ENCODE assay signal across 8 cellular contexts in the genomic region with DNA sequence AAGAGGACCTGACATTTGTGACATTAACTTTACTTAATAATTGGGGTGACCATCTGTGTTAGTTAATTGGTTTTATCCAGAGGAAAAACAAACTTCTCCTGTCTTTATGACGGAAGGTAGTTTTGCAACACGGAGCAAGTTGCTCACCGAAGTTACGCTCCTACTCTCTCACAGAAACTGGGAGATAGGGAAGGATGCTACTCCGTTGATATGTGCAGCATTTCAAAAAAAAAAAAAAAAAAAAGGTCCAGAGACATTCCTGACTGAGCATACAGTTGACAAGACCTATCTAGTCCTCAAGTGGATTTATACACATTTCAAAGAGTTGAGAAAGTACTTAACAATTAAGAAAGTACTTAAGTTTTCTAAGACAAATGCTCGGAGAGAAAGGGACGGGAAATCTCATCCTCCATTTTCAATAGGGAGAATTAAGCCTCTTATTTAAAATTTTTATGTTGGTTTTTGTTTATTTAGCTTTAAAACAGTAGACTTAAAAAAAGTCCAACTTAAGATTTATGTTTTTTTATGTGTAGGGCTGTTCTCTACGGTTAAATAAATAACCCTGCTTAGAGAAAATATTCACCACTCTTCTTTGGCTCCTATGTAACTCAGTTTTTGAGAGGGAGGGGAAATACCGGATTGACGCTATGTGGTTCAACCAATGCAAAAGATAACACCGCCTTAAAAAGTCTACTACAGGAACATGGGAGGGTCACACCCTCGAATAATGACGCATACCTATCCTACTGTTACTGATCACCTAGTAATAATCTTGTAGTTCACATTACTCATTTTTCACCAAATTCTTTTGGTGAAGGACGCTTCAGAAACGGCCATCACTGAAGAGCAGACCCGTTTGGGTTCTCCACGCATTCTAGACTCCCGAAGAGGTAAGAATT. TPM values are rescaled to one million over a fixed set of nuclear protein-coding genes. Genes with fewer than 3 reads are reported as not detected.
DNase-seq lines count a peak whose midpoint lies in the region; ATAC-seq and TF ChIP-seq lines count a peak whose summit lies in the region.

Gene FER, plus strand, starts transcription at position 787 of the 899 bp plus-strand sequence. CDS start 50,286 bp downstream, outside the sequence.

- peaks cover 2 to 8% of the 10 kb centered on the region in 2 donors for H3K27me3 Mint-ChIP-seq in CD8-positive, alpha-beta memory T cell
- H3K27me3 Mint-ChIP-seq in WTC11 (ENCODE audit: low read depth), result no peaks in the 10 kb centered on the region
- H3K27me3 Mint-ChIP-seq in stimulated activated naive B cell treated with anti-CD40 and anti-IgM and Interleukin-4, amounts not matched to agents 10 μg/mL and 1 μg/mL and 100 μg/mL, for 72 hours, result no peaks in the 10 kb centered on the region

- H3K4me1 Mint-ChIP-seq in CD8-positive, alpha-beta memory T cell, result peaks cover 10 to 18% (median 14%) of the 10 kb centered on the region in 3 donors
- H3K4me1 Mint-ChIP-seq in WTC11, result peaks cover 33% of the 10 kb centered on the region
- H3K4me1 Mint-ChIP-seq in stimulated activated naive B cell treated with anti-CD40 and anti-IgM and Interleukin-4, amounts not matched to agents 10 μg/mL and 1 μg/mL and 100 μg/mL, for 72 hours, result peaks cover 5 to 16% of the 10 kb centered on the region in 2 donors

- intact Hi-C loops in dorsolateral prefrontal cortex (cut with DNase I) (loop anchor here (1.0 to 2.0 kb wide), 3 partner anchors 19 to 66 kb away; no protein-coding TSS in a partner anchor), lower lobe of right lung (cut with DNase I) (no loop called here)

- no peaks in the 10 kb centered on the region for H3K9me3 Mint-ChIP-seq in CD8-positive, alpha-beta memory T cell
- peaks cover 3% of the 10 kb centered on the region for H3K9me3 Mint-ChIP-seq in WTC11
- no peaks in the 10 kb centered on the region for H3K9me3 Mint-ChIP-seq in stimulated activated naive B cell treated with anti-CD40 and anti-IgM and Interleukin-4, amounts not matched to agents 10 μg/mL and 1 μg/mL and 100 μg/mL, for 72 hours

- H3K36me3 Mint-ChIP-seq in CD8-positive, alpha-beta memory T cell, result peaks cover 0 to 7% (median 0%) of the 10 kb centered on the region in 3 donors
- H3K36me3 Mint-ChIP-seq in WTC11, result peaks cover 5% of the 10 kb centered on the region
- H3K36me3 Mint-ChIP-seq in stimulated activated naive B cell treated with anti-CD40 and anti-IgM and Interleukin-4, amounts not matched to agents 10 μg/mL and 1 μg/mL and 100 μg/mL, for 72 hours, result peaks cover 0 to 1% of the 10 kb centered on the region in 2 donors

- DNase-seq in CD8-positive, alpha-beta memory T cell, result peak in 4 of 5 donors; percentile 15 to 75 (median 64)
- DNase-seq in HUDEP-2 (lab: John Stamatoyannopoulos, UW; ENCODE audit: unreplicated experiment in 76 of 76), result peak in 49 of 76 experiments; percentile 7 to 82 (median 52)
- no peak for DNase-seq in WTC11 (ENCODE audit: low spot score)
- no peak for DNase-seq in dorsolateral prefrontal cortex
- DNase-seq in lower lobe of right lung, result no peak
- no peak for DNase-seq in stimulated activated naive B cell treated with anti-CD40 and anti-IgM and Interleukin-4, amounts not matched to agents 10 μg/mL and 1 μg/mL and 100 μg/mL, for 72 hours
- no peak for DNase-seq in hippocampal formation (lab: John Stamatoyannopoulos, UW)

- POLR2A ChIA-PET in CD8-positive, alpha-beta memory T cell (lab: Charles Lee), result interaction anchor here (1.9 kb wide), 1 partner anchor 20 kb away, joined by 5 read pairs; no protein-coding TSS in a partner anchor
- POLR2A ChIA-PET in WTC11 (lab: Charles Lee), result interaction anchor here (0.5 to 2.9 kb wide), 11 partner anchors 15 to 942 kb away, joined by 3 to 54 read pairs (median 5); partner anchors contain the start of genes FBXL17, MAN2A1 and PJA2

- H3K9me3 ChIP-seq in CD8-positive, alpha-beta memory T cell (ENCODE audit: low read length), result no peaks in the 10 kb centered on the region
- H3K9me3 ChIP-seq in lower lobe of right lung, result no peaks in the 10 kb centered on the region

- H3K36me3 ChIP-seq in CD8-positive, alpha-beta memory T cell (ENCODE audit: insufficient read depth, low read length), result no peaks in the 10 kb centered on the region
- no peaks in the 10 kb centered on the region for H3K36me3 ChIP-seq in lower lobe of right lung

- CTCF ChIA-PET in CD8-positive, alpha-beta memory T cell (lab: Charles Lee), result interaction anchor here (1.8 kb wide), 1 partner anchor 19 kb away, joined by 7 read pairs; no protein-coding TSS in a partner anchor
- CTCF ChIA-PET in WTC11 (lab: Charles Lee), result interaction anchor here (0.8 to 1.0 kb wide), 2 partner anchors 10 to 60 kb away, joined by 3 read pairs; no protein-coding TSS in a partner anchor

- peak within 1 kb of the TSS; percentile 90 to 98 (median 94) for H3K27ac Mint-ChIP-seq in CD8-positive, alpha-beta memory T cell
- peak within 1 kb of the TSS; percentile 94 for H3K27ac Mint-ChIP-seq in WTC11
- H3K27ac Mint-ChIP-seq in stimulated activated naive B cell treated with anti-CD40 and anti-IgM and Interleukin-4, amounts not matched to agents 10 μg/mL and 1 μg/mL and 100 μg/mL, for 72 hours, result peak within 1 kb of the TSS; percentile 99

- TF ChIP-seq CTCF in WTC11 (IDR thresholded peaks at IDR 0.05) (no peak), dorsolateral prefrontal cortex (IDR thresholded peaks at IDR 0.05 in 54 of 56, conservative IDR thresholded peaks at IDR 0.05 in 2 of 56; ENCODE audit: low read depth in 1 of 56, partially characterized antibody in 56 of 56) (no peak), lower lobe of right lung (IDR thresholded peaks at IDR 0.05) (no peak)

- peak within 1 kb of the TSS; percentile 88 for H3K27ac ChIP-seq in CD8-positive, alpha-beta memory T cell (ENCODE audit: low read depth, low read length)
- peak within 1 kb of the TSS; percentile 63 to 99 (median 95) for H3K27ac ChIP-seq in dorsolateral prefrontal cortex
- H3K27ac ChIP-seq in lower lobe of right lung, result peak within 1 kb of the TSS; percentile 98

- no peaks in the 10 kb centered on the region for H3K27me3 ChIP-seq in CD8-positive, alpha-beta memory T cell (ENCODE audit: insufficient read depth, low read length, poor library complexity, severe bottlenecking)
- H3K27me3 ChIP-seq in dorsolateral prefrontal cortex (no peaks in the 10 kb centered on the region), lower lobe of right lung (ENCODE audit: low read depth) (no peaks in the 10 kb centered on the region)

- ATAC-seq in GM21447 (IDR thresholded peaks at IDR 0.05; ENCODE audit: unreplicated experiment) (peak; percentile 28), WTC11 (no peak), lower lobe of right lung (peak; percentile 51 to 75)
- peak; percentile 33 to 44 for ATAC-seq in stimulated activated naive B cell treated with anti-CD40 and anti-IgM and Interleukin-4, amounts not matched to agents 10 μg/mL and 1 μg/mL and 100 μg/mL, for 72 hours (replicated peaks)

- peak within 1 kb of the TSS; percentile 84 for H3K4me3 ChIP-seq in CD8-positive, alpha-beta memory T cell (ENCODE audit: low read length)
- H3K4me3 ChIP-seq in dorsolateral prefrontal cortex (peak within 1 kb of the TSS; percentile 67 to 99 (median 93)), lower lobe of right lung (peak within 1 kb of the TSS; percentile 89)

- H3K4me1 ChIP-seq in CD8-positive, alpha-beta memory T cell (ENCODE audit: insufficient read depth, low read length), result peaks cover 10% of the 10 kb centered on the region
- peaks cover 16% of the 10 kb centered on the region for H3K4me1 ChIP-seq in lower lobe of right lung

- peak within 1 kb of the TSS; percentile 87 to 96 (median 93) for H3K4me3 Mint-ChIP-seq in CD8-positive, alpha-beta memory T cell
- H3K4me3 Mint-ChIP-seq in WTC11, result peak within 1 kb of the TSS; percentile 87
- peak within 1 kb of the TSS; percentile 90 to 95 for H3K4me3 Mint-ChIP-seq in stimulated activated naive B cell treated with anti-CD40 and anti-IgM and Interleukin-4, amounts not matched to agents 10 μg/mL and 1 μg/mL and 100 μg/mL, for 72 hours

TF ChIP-seq in WTC11, 78 proteins besides CTCF, POLR2A, EP300 and RAD21 (continues in another document):
- TF ChIP-seq, protein P1, sequence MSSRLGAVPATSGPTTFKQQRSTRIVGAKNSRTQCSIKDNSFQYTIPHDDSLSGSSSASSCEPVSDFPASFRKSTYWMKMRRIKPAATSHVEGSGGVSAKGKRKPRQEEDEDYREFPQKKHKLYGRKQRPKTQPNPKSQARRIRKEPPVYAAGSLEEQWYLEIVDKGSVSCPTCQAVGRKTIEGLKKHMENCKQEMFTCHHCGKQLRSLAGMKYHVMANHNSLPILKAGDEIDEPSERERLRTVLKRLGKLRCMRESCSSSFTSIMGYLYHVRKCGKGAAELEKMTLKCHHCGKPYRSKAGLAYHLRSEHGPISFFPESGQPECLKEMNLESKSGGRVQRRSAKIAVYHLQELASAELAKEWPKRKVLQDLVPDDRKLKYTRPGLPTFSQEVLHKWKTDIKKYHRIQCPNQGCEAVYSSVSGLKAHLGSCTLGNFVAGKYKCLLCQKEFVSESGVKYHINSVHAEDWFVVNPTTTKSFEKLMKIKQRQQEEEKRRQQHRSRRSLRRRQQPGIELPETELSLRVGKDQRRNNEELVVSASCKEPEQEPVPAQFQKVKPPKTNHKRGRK (CRISPR knock-in tag; IDR thresholded peaks at IDR 0.05; ENCODE audit: borderline replicate concordance), result no peak
- TF ChIP-seq GRHL2 (CRISPR knock-in tag; IDR thresholded peaks at IDR 0.05; ENCODE audit: insufficient replicate concordance, severe bottlenecking), result no peak
- TF ChIP-seq, protein P2, sequence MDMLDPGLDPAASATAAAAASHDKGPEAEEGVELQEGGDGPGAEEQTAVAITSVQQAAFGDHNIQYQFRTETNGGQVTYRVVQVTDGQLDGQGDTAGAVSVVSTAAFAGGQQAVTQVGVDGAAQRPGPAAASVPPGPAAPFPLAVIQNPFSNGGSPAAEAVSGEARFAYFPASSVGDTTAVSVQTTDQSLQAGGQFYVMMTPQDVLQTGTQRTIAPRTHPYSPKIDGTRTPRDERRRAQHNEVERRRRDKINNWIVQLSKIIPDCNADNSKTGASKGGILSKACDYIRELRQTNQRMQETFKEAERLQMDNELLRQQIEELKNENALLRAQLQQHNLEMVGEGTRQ (CRISPR knock-in tag; IDR thresholded peaks at IDR 0.05), result no peak
- no peak for TF ChIP-seq PREB (CRISPR knock-in tag; IDR thresholded peaks at IDR 0.05; ENCODE audit: borderline replicate concordance)
- TF ChIP-seq RELA (CRISPR knock-in tag; IDR thresholded peaks at IDR 0.05; ENCODE audit: borderline replicate concordance), result no peak
- no peak for TF ChIP-seq ESRRA (CRISPR knock-in tag; IDR thresholded peaks at IDR 0.05; ENCODE audit: borderline replicate concordance)

RNA-seq across cellular contexts. Expression of gene FER, which starts in this region (rescaled TPM):
- 10 to 100 TPM; 10.1 to 10.6 TPM for total RNA-seq in CD8-positive, alpha-beta memory T cell
- polyA plus RNA-seq in CD8-positive, alpha-beta memory T cell, result 11.3 TPM
- 13.6 to 16.2 TPM (median 13.8 TPM) in 3 replicates for total RNA-seq in WTC11 (2021)
- total RNA-seq in dorsolateral prefrontal cortex, result 10 to 100 TPM; 39.6 to 77.6 (median 61.7) TPM
- 35.3 TPM for total RNA-seq in lower lobe of right lung

Comparison
In these comparisons a context has a peak if more than half of its experiments do, and no peak if none do; other contexts are left out.
1. DNase-seq: peak in CD8-positive, alpha-beta memory T cell (4 of 5) and HUDEP-2 (49 of 76); none in WTC11 (single experiment), dorsolateral prefrontal cortex (0 of 10), lower lobe of right lung (single experiment), stimulated activated naive B cell treated with anti-CD40 and anti-IgM and Interleukin-4, amounts not matched to agents 10 μg/mL and 1 μg/mL and 100 μg/mL, for 72 hours (single experiment) and hippocampal formation (0 of 2).
2. Peak in every context shown above with its lines, with median percentiles within 50 percentile points of each other: H3K27ac ChIP-seq, H3K4me3 ChIP-seq, H3K27ac Mint-ChIP-seq and H3K4me3 Mint-ChIP-seq.